In the genomic region with DNA sequence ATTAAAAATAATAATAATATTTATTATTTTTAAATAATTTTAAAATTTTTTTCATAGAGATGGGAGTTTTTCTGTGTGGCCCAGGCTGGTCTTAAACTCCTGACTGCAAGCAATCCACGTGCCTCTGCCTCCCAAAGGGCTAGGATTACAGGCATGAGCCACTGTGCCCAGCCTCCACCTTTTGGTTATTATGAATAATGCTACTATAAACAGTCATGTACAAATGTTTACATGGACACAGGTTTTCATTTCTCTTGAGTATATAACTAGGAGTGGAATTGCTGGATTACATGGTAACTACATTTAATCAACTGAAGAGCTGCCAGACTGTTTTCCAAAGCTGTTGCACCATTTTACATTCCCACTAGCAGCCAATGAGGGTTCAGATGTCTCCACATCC, we compare ENCODE assay signal across 22 cellular contexts.
DNase-seq lines count a peak whose midpoint lies in the region; ATAC-seq and TF ChIP-seq lines count a peak whose summit lies in the region.
"Had no signal": no experiment of that assay in that cellular context is flagged by ENCODE, and none has a peak within 500 bp of the region (broad histone marks: within the 10 kb centered on the region; RNA-seq: fewer than 3 reads in every experiment).

No MANE protein-coding gene starts in this region.

- H3K56ac ChIP-seq in IMR-90 (ENCODE audit: extremely low read depth, insufficient read depth, low read length), result no peak overlapping the region

- H2AFZ ChIP-seq in IMR-90 (replicated peaks; ENCODE audit: low read length, poor library complexity), result no peak overlapping the region

- no peaks in the 10 kb centered on the region for H3K9me3 ChIP-seq in IMR-90 (ENCODE audit: control insufficient read depth, insufficient read depth, low read length)
- H3K9me3 ChIP-seq in CD4-positive, alpha-beta T cell (ENCODE audit: control insufficient read depth, low read length), result no peaks in the 10 kb centered on the region
- H3K9me3 ChIP-seq: A549 had no signal

- H2BK5ac ChIP-seq in IMR-90 (ENCODE audit: low read depth, low read length, poor library complexity, severe bottlenecking), result no peak overlapping the region

- H2AK5ac ChIP-seq in IMR-90 (ENCODE audit: low read depth, low read length), result no peak overlapping the region

- peaks cover 64% of the 10 kb centered on the region for H3K36me3 Mint-ChIP-seq in activated naive CD8-positive, alpha-beta T cell treated with anti-CD3 and anti-CD28 coated beads for 36 hours
- H3K36me3 Mint-ChIP-seq in activated naive CD8-positive, alpha-beta T cell treated with anti-CD3 and anti-CD28 coated beads, Interleukin-2, amount 50 U/mL, for 24 hours (ENCODE audit: low read depth), result peaks cover 65% of the 10 kb centered on the region
- H3K36me3 Mint-ChIP-seq in CD4-positive, alpha-beta T cell (ENCODE audit: low read depth), result peaks cover 91% of the 10 kb centered on the region
- H3K36me3 Mint-ChIP-seq in stimulated activated naive B cell treated with anti-CD40 and anti-IgM and Interleukin-4, amounts not matched to agents 10 μg/mL and 1 μg/mL and 100 μg/mL, for 72 hours, result peaks cover 38 to 66% of the 10 kb centered on the region in 2 donors

- no peak for TF ChIP-seq CTCF in IMR-90 (conservative IDR thresholded peaks at IDR 0.05; ENCODE audit: low read depth, low read length)
- no peak for TF ChIP-seq CTCF in CD4-positive, alpha-beta T cell (IDR thresholded peaks at IDR 0.05)

- no peak overlapping the region for H2BK20ac ChIP-seq in IMR-90 (ENCODE audit: low read depth, low read length)

- DNase-seq in activated naive CD8-positive, alpha-beta T cell treated with anti-CD3 and anti-CD28 coated beads for 36 hours, result no peak
- no peak for DNase-seq in activated naive CD8-positive, alpha-beta T cell treated with anti-CD3 and anti-CD28 coated beads, Interleukin-2, amount 50 U/mL, for 24 hours
- DNase-seq in ELR (ENCODE audit: low read depth), result peak; percentile 17
- peak; percentile 67 for DNase-seq in IMR-90
- DNase-seq in CD4-positive, alpha-beta T cell, result no peak
- no peak for DNase-seq in stimulated activated naive B cell treated with anti-CD40 and anti-IgM and Interleukin-4, amounts not matched to agents 10 μg/mL and 1 μg/mL and 100 μg/mL, for 72 hours
- DNase-seq: AML-193; CD4-positive, alpha-beta memory T cell; CD8-positive, alpha-beta memory T cell; COR-L47; DMS 273 treated with DMSO at 0.1 percent for 48 hours; DMS153; DMS53; DMS79; DND-41; EL; GF-D8 had no signal

- no peak for TF ChIP-seq RAD21 in IMR-90 (IDR thresholded peaks at IDR 0.05; ENCODE audit: low read length)

- intact Hi-C loops in IMR-90 (cut with micrococcal nuclease), result no loop called here
- intact Hi-C loops in CD4-positive, alpha-beta T cell (cut with DNase I, micrococcal nuclease), result no loop called here

- no peaks in the 10 kb centered on the region; the same call in 1 of the 2 replicates for H3K9me1 ChIP-seq in IMR-90 (ENCODE audit: insufficient read depth, low read length)

- H3K14ac ChIP-seq in IMR-90 (replicated peaks; ENCODE audit: low read depth, low read length), result no peak overlapping the region

- in situ Hi-C loops in IMR-90 (cut with MboI; ENCODE audit: low sequenced_read_pairs), result no loop called here

- peaks cover 2% of the 10 kb centered on the region; the same call in 1 of the 2 replicates for H3K4me1 ChIP-seq in IMR-90 (ENCODE audit: control insufficient read depth, insufficient read depth, low read length)
- H3K4me1 ChIP-seq: A549; BLaER1 treated with 17β-estradiol and CSF1 and Interleukin-3, amounts not matched to agents 10 nM and 100 nM had no signal

- dilution Hi-C loops in IMR-90 (cut with HindIII; ENCODE audit: low sequenced_read_pairs, unreplicated experiment), result no loop called here

- no peaks in the 10 kb centered on the region for H4K20me1 ChIP-seq in IMR-90 (ENCODE audit: insufficient read depth, low read length)
- H4K20me1 ChIP-seq: BLaER1 treated with 17β-estradiol and CSF1 and Interleukin-3, amounts not matched to agents 10 nM and 100 nM had no signal

- no peak for ATAC-seq in activated naive CD8-positive, alpha-beta T cell treated with anti-CD3 and anti-CD28 coated beads, Interleukin-2, amount 50 U/mL, for 24 hours
- peak; percentile 81 for ATAC-seq in IMR-90 (ENCODE audit: low read depth)
- ATAC-seq in CD4-positive, alpha-beta T cell (ENCODE audit: poor library complexity), result no peak
- no peak for ATAC-seq in stimulated activated naive B cell treated with anti-CD40 and anti-IgM and Interleukin-4, amounts not matched to agents 10 μg/mL and 1 μg/mL and 100 μg/mL, for 72 hours (replicated peaks)
- ATAC-seq: A549 had no signal

- BruUV-seq in IMR-90 (replicated peaks; lab: Mats Ljungman, UMichigan), result no TSS peak

- no peak for TF ChIP-seq POLR2A in IMR-90 (IDR thresholded peaks at IDR 0.05; ENCODE audit: low read depth, low read length)

- no peak overlapping the region for H3K18ac ChIP-seq in IMR-90 (ENCODE audit: low read depth, low read length)

- H2BK15ac ChIP-seq in IMR-90 (ENCODE audit: low read depth, low read length), result no peak overlapping the region

- POLR2A ChIA-PET in IMR-90 (lab: Charles Lee; ENCODE audit: unreplicated experiment), result interaction anchor here (0.5 kb wide), 1 partner anchor 109 kb away, joined by 5 read pairs; no protein-coding TSS in a partner anchor
- POLR2A ChIA-PET in CD4-positive, alpha-beta T cell (lab: Charles Lee), result no interaction called here

- no peaks in the 10 kb centered on the region for H3K36me3 ChIP-seq in IMR-90 (ENCODE audit: control insufficient read depth, insufficient read depth, low read length)

- H3K9me3 Mint-ChIP-seq in activated naive CD8-positive, alpha-beta T cell treated with anti-CD3 and anti-CD28 coated beads for 36 hours, result peaks cover 10% of the 10 kb centered on the region
- peaks cover 23% of the 10 kb centered on the region for H3K9me3 Mint-ChIP-seq in activated naive CD8-positive, alpha-beta T cell treated with anti-CD3 and anti-CD28 coated beads, Interleukin-2, amount 50 U/mL, for 24 hours
- H3K9me3 Mint-ChIP-seq in CD4-positive, alpha-beta T cell, result peaks cover 13% of the 10 kb centered on the region
- peaks cover 11 to 12% of the 10 kb centered on the region in 2 donors for H3K9me3 Mint-ChIP-seq in stimulated activated naive B cell treated with anti-CD40 and anti-IgM and Interleukin-4, amounts not matched to agents 10 μg/mL and 1 μg/mL and 100 μg/mL, for 72 hours

- H3K27me3 Mint-ChIP-seq in activated naive CD8-positive, alpha-beta T cell treated with anti-CD3 and anti-CD28 coated beads for 36 hours, result no peaks in the 10 kb centered on the region
- H3K27me3 Mint-ChIP-seq in activated naive CD8-positive, alpha-beta T cell treated with anti-CD3 and anti-CD28 coated beads, Interleukin-2, amount 50 U/mL, for 24 hours, result no peaks in the 10 kb centered on the region
- H3K27me3 Mint-ChIP-seq in CD4-positive, alpha-beta T cell, result no peaks in the 10 kb centered on the region
- no peaks in the 10 kb centered on the region for H3K27me3 Mint-ChIP-seq in stimulated activated naive B cell treated with anti-CD40 and anti-IgM and Interleukin-4, amounts not matched to agents 10 μg/mL and 1 μg/mL and 100 μg/mL, for 72 hours
- H3K27me3 Mint-ChIP-seq: B cell; CD4-positive, alpha-beta memory T cell; CD8-positive, alpha-beta memory T cell had no signal

- H4K5ac ChIP-seq in IMR-90 (ENCODE audit: low read depth, low read length), result no peak overlapping the region

- peak overlapping the region; percentile 8 for H3K27ac Mint-ChIP-seq in activated naive CD8-positive, alpha-beta T cell treated with anti-CD3 and anti-CD28 coated beads for 36 hours
- no peak overlapping the region for H3K27ac Mint-ChIP-seq in activated naive CD8-positive, alpha-beta T cell treated with anti-CD3 and anti-CD28 coated beads, Interleukin-2, amount 50 U/mL, for 24 hours
- no peak overlapping the region for H3K27ac Mint-ChIP-seq in CD4-positive, alpha-beta T cell
- no peak overlapping the region for H3K27ac Mint-ChIP-seq in stimulated activated naive B cell treated with anti-CD40 and anti-IgM and Interleukin-4, amounts not matched to agents 10 μg/mL and 1 μg/mL and 100 μg/mL, for 72 hours
- H3K27ac Mint-ChIP-seq: B cell; CD4-positive, alpha-beta memory T cell; CD8-positive, alpha-beta memory T cell had no signal

- no peaks in the 10 kb centered on the region for H3K27me3 ChIP-seq in IMR-90 (ENCODE audit: control insufficient read depth, insufficient read depth, low read length)
- no peaks in the 10 kb centered on the region for H3K27me3 ChIP-seq in CD4-positive, alpha-beta T cell (ENCODE audit: control insufficient read depth, insufficient read depth, low read length)
- H3K27me3 ChIP-seq: BLaER1 treated with 17β-estradiol and CSF1 and Interleukin-3, amounts not matched to agents 10 nM and 100 nM had no signal

- no peak overlapping the region for H4K8ac ChIP-seq in IMR-90 (ENCODE audit: low read depth in 2 of 2, low read length in 2 of 2)

- no peak overlapping the region for H3K4me3 ChIP-seq in IMR-90 (ENCODE audit: insufficient read depth, low read depth, low read length)
- H3K4me3 ChIP-seq: A549; BLaER1 treated with 17β-estradiol and CSF1 and Interleukin-3, amounts not matched to agents 10 nM and 100 nM had no signal

- H3K4me3 Mint-ChIP-seq in activated naive CD8-positive, alpha-beta T cell treated with anti-CD3 and anti-CD28 coated beads for 36 hours, result no peak overlapping the region
- H3K4me3 Mint-ChIP-seq in activated naive CD8-positive, alpha-beta T cell treated with anti-CD3 and anti-CD28 coated beads, Interleukin-2, amount 50 U/mL, for 24 hours, result no peak overlapping the region
- no peak overlapping the region for H3K4me3 Mint-ChIP-seq in CD4-positive, alpha-beta T cell
- H3K4me3 Mint-ChIP-seq in stimulated activated naive B cell treated with anti-CD40 and anti-IgM and Interleukin-4, amounts not matched to agents 10 μg/mL and 1 μg/mL and 100 μg/mL, for 72 hours, result no peak overlapping the region
- H3K4me3 Mint-ChIP-seq: B cell; CD4-positive, alpha-beta memory T cell; CD8-positive, alpha-beta memory T cell had no signal

- H3K9ac ChIP-seq in IMR-90 (ENCODE audit: low read depth, low read length), result no peak overlapping the region
- H3K9ac ChIP-seq: BLaER1 treated with 17β-estradiol and CSF1 and Interleukin-3, amounts not matched to agents 10 nM and 100 nM had no signal

- H3K79me1 ChIP-seq in IMR-90 (ENCODE audit: low read depth in 1 of 2, low read length in 2 of 2), result no peaks in the 10 kb centered on the region

- H4K91ac ChIP-seq in IMR-90 (ENCODE audit: insufficient read depth, low read depth, low read length), result no peak overlapping the region

- H3K4me1 Mint-ChIP-seq in activated naive CD8-positive, alpha-beta T cell treated with anti-CD3 and anti-CD28 coated beads for 36 hours, result peaks cover 4% of the 10 kb centered on the region
- no peaks in the 10 kb centered on the region for H3K4me1 Mint-ChIP-seq in activated naive CD8-positive, alpha-beta T cell treated with anti-CD3 and anti-CD28 coated beads, Interleukin-2, amount 50 U/mL, for 24 hours
- no peaks in the 10 kb centered on the region for H3K4me1 Mint-ChIP-seq in CD4-positive, alpha-beta T cell (ENCODE audit: low read depth)
- H3K4me1 Mint-ChIP-seq in stimulated activated naive B cell treated with anti-CD40 and anti-IgM and Interleukin-4, amounts not matched to agents 10 μg/mL and 1 μg/mL and 100 μg/mL, for 72 hours, result no peaks in the 10 kb centered on the region
- H3K4me1 Mint-ChIP-seq: B cell had no signal

- H2AK9ac ChIP-seq in IMR-90 (replicated peaks; ENCODE audit: low read depth, low read length, poor library complexity), result no peak overlapping the region

- H3K4ac ChIP-seq in IMR-90 (ENCODE audit: low read depth, low read length), result no peak overlapping the region

- no peak overlapping the region for H3K27ac ChIP-seq in IMR-90 (ENCODE audit: insufficient read depth, low read length)
- H3K27ac ChIP-seq in CD4-positive, alpha-beta T cell (ENCODE audit: low read depth, low read length), result no peak overlapping the region
- H3K27ac ChIP-seq: 22Rv1; A549; BLaER1 treated with 17β-estradiol and CSF1 and Interleukin-3, amounts not matched to agents 10 nM and 100 nM; C4-2B had no signal

- no peak overlapping the region for H2BK120ac ChIP-seq in IMR-90 (ENCODE audit: low read depth, low read length)

- H3K4me2 ChIP-seq in IMR-90 (ENCODE audit: low read depth, low read length), result no peak overlapping the region
- H3K4me2 ChIP-seq: A549; BLaER1 treated with 17β-estradiol and CSF1 and Interleukin-3, amounts not matched to agents 10 nM and 100 nM had no signal

- no CpG with 5 or more reads among the region's 1 CpG for WGBS in IMR-90 (ENCODE audit: extremely low coverage in 2 of 2, insufficient read length in 1 of 2), 2 experiments

- H3K23ac ChIP-seq in IMR-90 (ENCODE audit: low read depth, low read length), result no peak overlapping the region

- CTCF ChIA-PET in IMR-90 (lab: Yijun Ruan, JAX), result interaction anchor here (0.5 to 1.0 kb wide), 2 partner anchors 17 to 114 kb away, joined by 3 to 4 read pairs; no protein-coding TSS in a partner anchor
- CTCF ChIA-PET in CD4-positive, alpha-beta T cell (lab: Charles Lee), result no interaction called here

Comparison
In these comparisons a context has a peak if more than half of its experiments do, and no peak if none do; other contexts are left out.
1. DNase-seq: peak in ELR (single experiment) and IMR-90 (single experiment); none in activated naive CD8-positive, alpha-beta T cell treated with anti-CD3 and anti-CD28 coated beads for 36 hours (single experiment), activated naive CD8-positive, alpha-beta T cell treated with anti-CD3 and anti-CD28 coated beads, Interleukin-2, amount 50 U/mL, for 24 hours (single experiment), CD4-positive, alpha-beta T cell (0 of 10) and stimulated activated naive B cell treated with anti-CD40 and anti-IgM and Interleukin-4, amounts not matched to agents 10 μg/mL and 1 μg/mL and 100 μg/mL, for 72 hours (single experiment).